8 cellular contexts compared by ENCODE assay signal in the genomic region with DNA sequence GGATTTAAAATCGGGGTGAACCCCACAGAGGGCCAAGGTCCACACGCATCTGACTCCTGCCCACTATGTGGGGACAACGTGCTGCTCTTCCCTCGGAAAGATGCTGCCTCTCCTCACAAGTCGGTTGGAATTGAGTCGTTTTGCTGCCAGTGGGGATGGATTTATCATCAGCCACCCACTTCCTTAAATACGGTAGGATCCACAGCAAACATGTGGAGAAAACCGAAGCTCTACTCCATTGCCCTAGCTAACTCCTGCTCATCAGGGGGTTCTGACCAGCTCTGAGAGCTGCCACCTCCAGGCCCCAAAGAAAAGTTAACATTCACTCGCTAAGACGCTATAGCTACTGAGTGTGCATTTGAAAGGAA.
DNase-seq lines count a peak whose midpoint lies in the region; ATAC-seq and TF ChIP-seq lines count a peak whose summit lies in the region.

No MANE protein-coding gene starts in this region.

- H2BK5ac ChIP-seq in neuronal stem cell (ENCODE audit: low read length): no peak overlapping the region

- no peak overlapping the region for H3K14ac ChIP-seq in neuronal stem cell (ENCODE audit: low read length)

- H2BK12ac ChIP-seq in neuronal stem cell (ENCODE audit: low read length): no peak overlapping the region

- H3K18ac ChIP-seq in neuronal stem cell (ENCODE audit: low read length): peak overlapping the region; percentile 81

- no peak overlapping the region for H4K8ac ChIP-seq in neuronal stem cell (ENCODE audit: low read depth, low read length)

- H2BK120ac ChIP-seq in neuronal stem cell (ENCODE audit: low read depth, low read length): no peak overlapping the region

- H3K4me1 ChIP-seq in neuronal stem cell (ENCODE audit: control insufficient read depth in 2 of 2, insufficient read depth in 1 of 2, low read depth in 1 of 2, low read length in 2 of 2) (peaks cover 3 to 4% of the 10 kb centered on the region in 2 donors), PC-9 (replicated peaks; ENCODE audit: insufficient read depth) (no peaks in the 10 kb centered on the region)

- peaks cover 0 to 20% (median 9%) of the 10 kb centered on the region in 3 experiments for H3K27me3 ChIP-seq in neuronal stem cell (ENCODE audit: control insufficient read depth in 3 of 3, insufficient read depth in 3 of 3, low read depth in 1 of 3, low read length in 3 of 3)
- H3K27me3 ChIP-seq in PC-9 (ENCODE audit: insufficient read depth, low read depth): no peaks in the 10 kb centered on the region

- H3K79me1 ChIP-seq in neuronal stem cell (ENCODE audit: low read depth, low read length): peaks cover 2% of the 10 kb centered on the region

- H3K4me3 ChIP-seq in GM12865 (ENCODE audit: low read depth, low read length): peak overlapping the region; percentile 82
- peak overlapping the region; percentile 82 for H3K4me3 ChIP-seq in WI38 (ENCODE audit: low read depth, low read length)
- peak overlapping the region; percentile 84 for H3K4me3 ChIP-seq in fibroblast of the aortic adventitia (ENCODE audit: low read depth, low read length)
- peak overlapping the region; percentile 67 to 72 for H3K4me3 ChIP-seq in neuronal stem cell (ENCODE audit: low read length in 2 of 2)
- no peak overlapping the region for H3K4me3 ChIP-seq in PC-9

- H3K9me2 ChIP-seq in PC-9 (ENCODE audit: insufficient read depth): no peaks in the 10 kb centered on the region

- H2AFZ ChIP-seq in neuronal stem cell (ENCODE audit: low read length) (peak overlapping the region; percentile 96), PC-9 (no peak overlapping the region)

- no peak overlapping the region for H2BK15ac ChIP-seq in neuronal stem cell (ENCODE audit: low read length)

- no peak overlapping the region for H3K27ac ChIP-seq in neuronal stem cell (replicated peaks; ENCODE audit: low read length)
- H3K27ac ChIP-seq in PC-9: no peak overlapping the region

- TF ChIP-seq CTCF in GM12865 (IDR thresholded peaks at IDR 0.05; ENCODE audit: insufficient read depth, low read depth, low read length, missing control alignments): no peak
- TF ChIP-seq CTCF in WI38 (IDR thresholded peaks at IDR 0.05; ENCODE audit: low read depth, low read length): no peak
- TF ChIP-seq CTCF in fibroblast of the aortic adventitia (IDR thresholded peaks at IDR 0.05; ENCODE audit: insufficient read depth, low read length): peak; percentile 20
- TF ChIP-seq CTCF in PC-9 (conservative IDR thresholded peaks at IDR 0.05): no peak

- H3K36me3 ChIP-seq in neuronal stem cell (replicated peaks in 1 of 2; ENCODE audit: control insufficient read depth in 2 of 2, insufficient read depth in 2 of 2, low read length in 2 of 2): peaks cover 0 to 15% of the 10 kb centered on the region in 2 donors
- no peaks in the 10 kb centered on the region for H3K36me3 ChIP-seq in PC-9 (ENCODE audit: low read depth)

- no peaks in the 10 kb centered on the region for H3K79me2 ChIP-seq in PC-9 (ENCODE audit: low read depth)

- H3F3A ChIP-seq in PC-9 (ENCODE audit: insufficient read depth, low read depth): no peaks in the 10 kb centered on the region

- H3K9ac ChIP-seq in neuronal stem cell (ENCODE audit: low read depth, low read length, poor library complexity): peak overlapping the region; percentile 79

- no peak overlapping the region for H2AK5ac ChIP-seq in neuronal stem cell (ENCODE audit: low read depth, low read length)

- H3K23ac ChIP-seq in neuronal stem cell (ENCODE audit: low read depth, low read length, poor library complexity): no peak overlapping the region

- POLR2A ChIA-PET in PC-9 (lab: Charles Lee; ENCODE audit: unreplicated experiment): no interaction called here

- intact Hi-C loops in PC-9 (cut with micrococcal nuclease; ENCODE audit: unreplicated experiment): no loop called here

- no peak overlapping the region for H4K91ac ChIP-seq in neuronal stem cell (ENCODE audit: low read depth, low read length, poor library complexity)

- ATAC-seq in HG03575 (IDR thresholded peaks at IDR 0.05; ENCODE audit: extremely low read depth, insufficient number of reproducible peaks, low FRiP score, unreplicated experiment) (peak; percentile 36), GM21526 (IDR thresholded peaks at IDR 0.05; ENCODE audit: low FRiP score, unreplicated experiment) (no peak)

- 0 out of 2 replicates have a peak, but pooled peaks cover 6% of the 10 kb centered on the region for H4K20me1 ChIP-seq in PC-9 (ENCODE audit: insufficient read depth)

- peak; percentile 32 for DNase-seq in GM12865 (ENCODE audit: low read depth)
- peak; percentile 61 for DNase-seq in fibroblast of the aortic adventitia (ENCODE audit: low read depth)
- peak; percentile 20 for DNase-seq in neuronal stem cell (ENCODE audit: low spot score)
- no peak for DNase-seq in PC-9
- DNase-seq in NCI-H1048 (lab: John Stamatoyannopoulos, UW): no peak

- H3K4ac ChIP-seq in neuronal stem cell (ENCODE audit: low read length): no peak overlapping the region

- CTCF ChIA-PET in PC-9 (lab: Charles Lee): no interaction called here

- no peaks in the 10 kb centered on the region for H3K9me3 ChIP-seq in neuronal stem cell (replicated peaks in 1 of 2; ENCODE audit: control insufficient read depth in 2 of 2, insufficient read depth in 1 of 2, low read depth in 1 of 2, low read length in 2 of 2)
- H3K9me3 ChIP-seq in PC-9 (ENCODE audit: insufficient read depth, low read depth): no peaks in the 10 kb centered on the region

- WGBS in neuronal stem cell (ENCODE audit: extremely low coverage in 2 of 2, insufficient read length in 2 of 2, insufficient replicate concordance in 1 of 2), 2 donors: no CpG with 5 or more reads among the region's 10 CpGs

- no TSS peak for BruUV-seq in PC-9 (replicated peaks; lab: Mats Ljungman, UMichigan)

- peak overlapping the region; percentile 96 for H3K4me2 ChIP-seq in neuronal stem cell (ENCODE audit: insufficient read depth, low read length, poor library complexity, severe bottlenecking)
- H3K4me2 ChIP-seq in PC-9: no peak overlapping the region

Comparison
In these comparisons a context has a peak if more than half of its experiments do, and no peak if none do; other contexts are left out.
1. DNase-seq: peak in GM12865 (single experiment), fibroblast of the aortic adventitia (single experiment) and neuronal stem cell (single experiment); none in PC-9 (0 of 2) and NCI-H1048 (single experiment).